10 cellular contexts compared by ENCODE assay signal in the genomic region with DNA sequence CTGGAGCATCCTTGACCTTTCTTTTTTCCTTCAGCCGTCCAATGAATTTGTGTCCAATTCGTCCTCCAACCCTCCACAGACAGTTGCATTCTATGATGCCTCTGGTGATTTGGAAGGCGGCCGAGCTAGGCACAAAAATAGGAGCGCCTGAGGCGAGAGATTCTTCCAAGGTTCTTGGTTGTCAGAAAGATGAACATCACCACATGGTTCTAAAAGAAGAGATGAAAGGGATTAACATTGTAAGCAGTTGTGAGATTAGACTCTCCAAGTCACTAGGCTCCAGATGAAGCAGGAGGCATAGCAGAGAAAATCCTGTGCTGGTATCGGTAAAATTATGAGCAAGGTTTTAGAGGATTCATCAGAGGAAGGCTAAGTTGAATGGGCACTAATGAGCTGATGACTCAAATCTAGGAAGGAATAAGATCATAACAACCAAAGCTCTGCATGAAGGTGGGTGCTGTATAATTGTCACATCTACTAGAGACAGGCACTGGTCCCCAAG.
DNase-seq lines count a peak whose midpoint lies in the region; ATAC-seq, FAIRE-seq and TF ChIP-seq lines count a peak whose summit lies in the region.
"Had no signal": no experiment of that assay in that cellular context is flagged by ENCODE, and none has a peak within 500 bp of the region (broad histone marks: within the 10 kb centered on the region; RNA-seq: fewer than 3 reads in every experiment).

No MANE protein-coding gene starts in this region.

- no peak for TF ChIP-seq CTCF in HFFc6 (IDR thresholded peaks at IDR 0.05)
- no peak for TF ChIP-seq CTCF in left lung (IDR thresholded peaks at IDR 0.05)
- TF ChIP-seq CTCF in spleen (IDR thresholded peaks at IDR 0.05 in 8 of 11, conservative IDR thresholded peaks at IDR 0.05 in 3 of 11) = no peak
- no peak for TF ChIP-seq CTCF in pancreas (IDR thresholded peaks at IDR 0.05)

- no peaks in the 10 kb centered on the region for H3K36me3 ChIP-seq in left lung
- H3K36me3 ChIP-seq in spleen = no peaks in the 10 kb centered on the region
- H3K36me3 ChIP-seq in pancreas = no peaks in the 10 kb centered on the region

- FAIRE-seq in pancreas (lab: Jason Lieb, UNC) = no peak

- H3K27ac ChIP-seq in left lung = peak overlapping the region; percentile 24 to 40
- peak overlapping the region in 7 of 8 donors; percentile 55 to 71 (median 61) for H3K27ac ChIP-seq in spleen
- no peak overlapping the region for H3K27ac ChIP-seq in pancreas

- no peaks in the 10 kb centered on the region for H3K9me3 Mint-ChIP-seq in HFFc6
- no peaks in the 10 kb centered on the region for H3K9me3 Mint-ChIP-seq in activated naive CD8-positive, alpha-beta T cell treated with anti-CD3 and anti-CD28 coated beads for 36 hours
- H3K9me3 Mint-ChIP-seq: H9 had no signal

- no peak overlapping the region for H3K4me3 ChIP-seq in left lung
- H3K4me3 ChIP-seq in spleen = no peak overlapping the region
- no peak overlapping the region for H3K4me3 ChIP-seq in pancreas

- no peaks in the 10 kb centered on the region for H3K27me3 ChIP-seq in left lung
- H3K27me3 ChIP-seq in spleen (replicated peaks in 1 of 7) = no peaks in the 10 kb centered on the region
- H3K27me3 ChIP-seq in pancreas = no peaks in the 10 kb centered on the region

- no peaks in the 10 kb centered on the region for H3K27me3 Mint-ChIP-seq in HFFc6 (ENCODE audit: insufficient read depth)
- no peaks in the 10 kb centered on the region for H3K27me3 Mint-ChIP-seq in activated naive CD8-positive, alpha-beta T cell treated with anti-CD3 and anti-CD28 coated beads for 36 hours

- no peak for ATAC-seq in left lung
- ATAC-seq in pancreas = no peak

- no peak for TF ChIP-seq POLR2A in spleen (IDR thresholded peaks at IDR 0.05)

- H3K27ac Mint-ChIP-seq in HFFc6 = peak overlapping the region; percentile 82
- H3K27ac Mint-ChIP-seq in activated naive CD8-positive, alpha-beta T cell treated with anti-CD3 and anti-CD28 coated beads for 36 hours = peak overlapping the region; percentile 18

- intact Hi-C loops in left lung (cut with DNase I) = loop anchor here in 1 of 2 donors (10.0 kb wide), 1 partner anchor 182 kb away; no protein-coding TSS in a partner anchor
- intact Hi-C loops in spleen (cut with DNase I; ENCODE audit: low total_unique reads) = no loop called here
- intact Hi-C loops in pancreas (cut with DNase I) = no loop called here

- WGBS in spleen, 5 donors = 70 to 86% (median 73%) methylated on average over 7 of the region's 7 CpGs
- 82 to 94% methylated on average over 7 of the region's 7 CpGs for WGBS in pancreas, 2 donors

- no peaks in the 10 kb centered on the region for H3K36me3 Mint-ChIP-seq in HFFc6 (ENCODE audit: low read depth)
- H3K36me3 Mint-ChIP-seq in activated naive CD8-positive, alpha-beta T cell treated with anti-CD3 and anti-CD28 coated beads for 36 hours = peaks cover 2% of the 10 kb centered on the region

- peaks cover 82% of the 10 kb centered on the region for H3K4me1 Mint-ChIP-seq in HFFc6 (ENCODE audit: low read depth)
- peaks cover 36% of the 10 kb centered on the region for H3K4me1 Mint-ChIP-seq in activated naive CD8-positive, alpha-beta T cell treated with anti-CD3 and anti-CD28 coated beads for 36 hours

- DNase-seq in HFFc6 (peak; percentile 86), left lung (no peak), spleen (no peak), cerebellar nuclear complex (lab: John Stamatoyannopoulos, UW) (no peak), pancreas (no peak), HuH-7.5 (ENCODE audit: low spot score) (no peak)
- DNase-seq in activated naive CD8-positive, alpha-beta T cell treated with anti-CD3 and anti-CD28 coated beads for 36 hours = no peak
- DNase-seq: H9, kidney glomerular epithelial cell, NCI-H1694 treated with DMSO at 0.1 percent for 48 hours had no signal

- H3K4me1 ChIP-seq in left lung (peaks cover 15 to 32% of the 10 kb centered on the region in 2 donors), spleen (peaks cover 15 to 79% (median 55%) of the 10 kb centered on the region in 6 donors), pancreas (peaks cover 0 to 41% (median 13%) of the 10 kb centered on the region in 3 donors)

- H3K9me3 ChIP-seq in left lung (no peaks in the 10 kb centered on the region), spleen (no peaks in the 10 kb centered on the region), pancreas (no peaks in the 10 kb centered on the region)

- peak overlapping the region; percentile 55 for H3K4me3 Mint-ChIP-seq in HFFc6
- H3K4me3 Mint-ChIP-seq in activated naive CD8-positive, alpha-beta T cell treated with anti-CD3 and anti-CD28 coated beads for 36 hours = no peak overlapping the region

Comparison
In these comparisons a context has a peak if more than half of its experiments do, and no peak if none do; other contexts are left out.
1. H3K27ac ChIP-seq: peak in left lung (2 of 2) and spleen (7 of 8); none in pancreas (0 of 4).